In the genomic region with DNA sequence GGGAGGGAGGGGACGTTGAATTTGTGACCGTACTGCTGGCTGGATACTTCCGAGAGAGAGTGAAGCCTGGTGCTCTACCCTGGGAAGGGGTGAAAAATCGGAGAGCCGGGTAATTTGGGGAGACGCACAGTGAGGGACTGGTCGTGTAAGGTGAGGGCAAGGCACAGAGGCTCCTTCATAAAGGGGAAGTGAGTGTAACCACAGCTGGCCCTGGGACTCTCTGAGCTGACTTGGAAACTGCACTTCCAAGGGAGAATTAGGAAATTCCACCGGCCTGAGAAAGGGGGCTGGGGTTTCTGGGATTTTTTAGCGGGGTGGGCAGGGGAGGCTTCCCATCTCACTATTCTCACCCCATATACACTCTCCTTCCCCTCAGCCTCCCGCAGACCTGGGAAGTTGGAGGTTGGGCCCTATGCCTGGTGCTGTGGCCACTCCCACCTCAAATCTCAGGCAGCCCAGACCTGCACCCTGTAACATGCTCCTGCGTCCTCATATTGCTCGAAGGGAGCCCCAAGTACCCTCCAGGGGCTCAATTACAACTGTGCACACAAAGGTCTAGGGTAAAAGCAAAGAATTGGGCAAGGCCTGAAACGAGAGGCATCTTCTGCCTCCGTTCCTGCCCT, we compare ENCODE assay signal across 9 cellular contexts.
DNase-seq lines count a peak whose midpoint lies in the region; TF ChIP-seq lines count a peak whose summit lies in the region.
"Had no signal": no experiment of that assay in that cellular context is flagged by ENCODE, and none has a peak within 500 bp of the region (broad histone marks: within the 10 kb centered on the region; RNA-seq: fewer than 3 reads in every experiment).

No MANE protein-coding gene starts in this region.

- peaks cover 18% of the 10 kb centered on the region for H3K4me1 ChIP-seq in DOHH2 (ENCODE audit: control insufficient read depth, low read length)
- peaks cover 6% of the 10 kb centered on the region for H3K4me1 ChIP-seq in ovary (ENCODE audit: insufficient read depth)

- no peaks in the 10 kb centered on the region for H3K36me3 ChIP-seq in DOHH2 (ENCODE audit: control insufficient read depth, low read length)
- H3K36me3 ChIP-seq in ovary, result no peaks in the 10 kb centered on the region

- intact Hi-C loops in ovary (cut with DNase I), result no loop called here

- no peak for TF ChIP-seq CTCF in DOHH2 (IDR thresholded peaks at IDR 0.05; ENCODE audit: low read depth, low read length, poor library complexity, severe bottlenecking)
- TF ChIP-seq CTCF in fibroblast of villous mesenchyme (IDR thresholded peaks at IDR 0.05; ENCODE audit: insufficient read depth, low read depth, low read length), result no peak
- TF ChIP-seq CTCF in ovary (IDR thresholded peaks at IDR 0.05), result no peak

- TF ChIP-seq EP300 in ovary (IDR thresholded peaks at IDR 0.05), result no peak

- H4K20me1 ChIP-seq in DOHH2 (ENCODE audit: control insufficient read depth, insufficient read depth, low read depth, low read length), result no peaks in the 10 kb centered on the region

- H3K9me3 ChIP-seq in DOHH2 (ENCODE audit: control insufficient read depth, insufficient read depth, low read length) (no peaks in the 10 kb centered on the region), ovary (no peaks in the 10 kb centered on the region)

- H3F3A ChIP-seq in DOHH2 (ENCODE audit: control insufficient read depth, insufficient read depth), result no peaks in the 10 kb centered on the region

- H3K9me2 ChIP-seq in DOHH2 (replicated peaks; ENCODE audit: control insufficient read depth, low read length), result no peaks in the 10 kb centered on the region

- H3K4me3 ChIP-seq in DOHH2 (ENCODE audit: low read length) (peak overlapping the region; percentile 65), fibroblast of villous mesenchyme (ENCODE audit: low read depth, low read length) (peak overlapping the region; percentile 87), ovary (peak overlapping the region; percentile 72)

- H3K27me3 ChIP-seq in DOHH2 (ENCODE audit: control insufficient read depth, low read length), result peaks cover 72% of the 10 kb centered on the region
- no peaks in the 10 kb centered on the region for H3K27me3 ChIP-seq in ovary

- peak overlapping the region; percentile 71 for H3K4me2 ChIP-seq in DOHH2 (ENCODE audit: low read length)

- TF ChIP-seq POLR2A in ovary (IDR thresholded peaks at IDR 0.05), result no peak

- H3K79me2 ChIP-seq in DOHH2 (ENCODE audit: control insufficient read depth, low read length), result no peaks in the 10 kb centered on the region

- WGBS in ovary, 3 donors, result 42 to 45% (median 42%) methylated on average over 14 of the region's 14 CpGs

- H3K27ac ChIP-seq in DOHH2 (ENCODE audit: low read depth, low read length) (no peak overlapping the region), ovary (peak overlapping the region; percentile 18 to 57)

- DNase-seq in SKM-1 treated with dmso at 0.1 percent for 144 hours (lab: John Stamatoyannopoulos, UW; ENCODE audit: unreplicated experiment) (peak; percentile 75), fibroblast of villous mesenchyme (ENCODE audit: low read depth) (no peak), ovary (no peak), anterior cingulate cortex (lab: John Stamatoyannopoulos, UW) (no peak), superior temporal gyrus (ENCODE audit: extremely low spot score) (no peak), activated gamma-delta T cell treated with Interleukin-2 at 50 U/mL for 16 hours (no peak), NCI-H1092 (lab: John Stamatoyannopoulos, UW) (no peak)
- DNase-seq: stimulated activated CD4-positive, alpha-beta T cell treated with anti-CD3 and anti-CD28 coated beads, Interleukin-4, amount 100 ng/mL, for 1 hour had no signal
